In genomic region chr6:128112494-128112893, GRCh38 we compare ENCODE assay signal across 9 cellular contexts.
DNase-seq lines count a peak whose midpoint lies in the region; ATAC-seq and TF ChIP-seq lines count a peak whose summit lies in the region.
"Had no signal": no experiment of that assay in that cellular context is flagged by ENCODE, and none has a peak within 500 bp of the region (broad histone marks: within the 10 kb centered on the region; RNA-seq: fewer than 3 reads in every experiment).

No MANE protein-coding gene starts in this region.

- H3K18ac ChIP-seq in mesendoderm (ENCODE audit: low read length) = no peak overlapping the region

- H3K56ac ChIP-seq in mesendoderm (ENCODE audit: low read length) = no peak overlapping the region

- no peak overlapping the region for H4K5ac ChIP-seq in mesendoderm (ENCODE audit: low read length)

- intact Hi-C loops in activated CD4-positive, alpha-beta T cell treated with anti-CD3 and anti-CD28 coated beads, Interleukin-2, amount 10 ng/mL, durations not matched to agents 24 days and 14 days (cut with micrococcal nuclease) = no loop called here

- no peak overlapping the region for H3K4me2 ChIP-seq in mesendoderm (ENCODE audit: low read length)
- H3K4me2 ChIP-seq: BLaER1 treated with 17β-estradiol and CSF1 and Interleukin-3, amounts not matched to agents 10 nM and 100 nM had no signal

- no CpG with 5 or more reads among the region's 2 CpGs for WGBS in mesendoderm (ENCODE audit: extremely low coverage, insufficient coverage, low lambda C conversion rate)

- H3K4me3 ChIP-seq in thoracic aorta (peak overlapping the region; percentile 65), MG63 (no peak overlapping the region), mesendoderm (ENCODE audit: low read length) (no peak overlapping the region)
- H3K4me3 ChIP-seq: BLaER1 treated with 17β-estradiol and CSF1 and Interleukin-3, amounts not matched to agents 10 nM and 100 nM had no signal

- TF ChIP-seq CTCF in thoracic aorta (IDR thresholded peaks at IDR 0.05) = no peak

- H3K27ac Mint-ChIP-seq in activated CD4-positive, alpha-beta T cell treated with anti-CD3 and anti-CD28 coated beads, Interleukin-2, amount 10 ng/mL, durations not matched to agents 24 days and 14 days = no peak overlapping the region

- H3K9me3 ChIP-seq in thoracic aorta = no peaks in the 10 kb centered on the region
- H3K9me3 ChIP-seq in MG63 = no peaks in the 10 kb centered on the region
- H3K9me3 ChIP-seq: BLaER1 treated with 17β-estradiol and CSF1 and Interleukin-3, amounts not matched to agents 10 nM and 100 nM had no signal

- peaks cover 3% of the 10 kb centered on the region for H3K9me3 Mint-ChIP-seq in activated CD4-positive, alpha-beta T cell treated with anti-CD3 and anti-CD28 coated beads, Interleukin-2, amount 10 ng/mL, durations not matched to agents 24 days and 14 days

- no peak overlapping the region for H3K27ac ChIP-seq in thoracic aorta
- H3K27ac ChIP-seq in mesendoderm (ENCODE audit: low read depth, low read length) = no peak overlapping the region
- H3K27ac ChIP-seq: BLaER1 treated with 17β-estradiol and CSF1 and Interleukin-3, amounts not matched to agents 10 nM and 100 nM had no signal

- H2AK5ac ChIP-seq in mesendoderm (ENCODE audit: low read length) = no peak overlapping the region

- no peak overlapping the region for H2BK15ac ChIP-seq in mesendoderm (replicated peaks; ENCODE audit: low read depth)

- no peak overlapping the region for H2BK5ac ChIP-seq in mesendoderm (ENCODE audit: low read length)

- H3K23ac ChIP-seq in mesendoderm (ENCODE audit: low read length) = no peak overlapping the region

- H4K8ac ChIP-seq in mesendoderm (ENCODE audit: low read depth, low read length) = no peak overlapping the region

- no peaks in the 10 kb centered on the region for H3K79me1 ChIP-seq in mesendoderm (ENCODE audit: low read length)

- H3K79me2 ChIP-seq in mesendoderm (ENCODE audit: control insufficient read depth, insufficient read depth, low read length) = no peaks in the 10 kb centered on the region

- no peaks in the 10 kb centered on the region for H3K36me3 Mint-ChIP-seq in activated CD4-positive, alpha-beta T cell treated with anti-CD3 and anti-CD28 coated beads, Interleukin-2, amount 10 ng/mL, durations not matched to agents 24 days and 14 days (ENCODE audit: low read depth)

- no peak overlapping the region for H2BK120ac ChIP-seq in mesendoderm (ENCODE audit: low read depth, low read length)

- no peak overlapping the region for H3K4ac ChIP-seq in mesendoderm (ENCODE audit: low read depth, low read length)

- H3K36me3 ChIP-seq in thoracic aorta (no peaks in the 10 kb centered on the region), MG63 (no peaks in the 10 kb centered on the region), mesendoderm (ENCODE audit: control insufficient read depth, insufficient read depth, low read length) (no peaks in the 10 kb centered on the region)
- H3K36me3 ChIP-seq: BLaER1 treated with 17β-estradiol and CSF1 and Interleukin-3, amounts not matched to agents 10 nM and 100 nM had no signal

- H3K27me3 Mint-ChIP-seq in activated CD4-positive, alpha-beta T cell treated with anti-CD3 and anti-CD28 coated beads, Interleukin-2, amount 10 ng/mL, durations not matched to agents 24 days and 14 days = peaks cover 2% of the 10 kb centered on the region

- peak overlapping the region; percentile 62 for H3K4me3 Mint-ChIP-seq in activated CD4-positive, alpha-beta T cell treated with anti-CD3 and anti-CD28 coated beads, Interleukin-2, amount 10 ng/mL, durations not matched to agents 24 days and 14 days

- ATAC-seq in thoracic aorta (ENCODE audit: insufficient number of reproducible peaks, low FRiP score, low read depth) = no peak

- no peak for DNase-seq in activated CD4-positive, alpha-beta T cell treated with anti-CD3 and anti-CD28 coated beads, Interleukin-2, amount 10 ng/mL, durations not matched to agents 24 days and 14 days
- DNase-seq in activated CD4-positive, alpha-beta T cell treated with anti-CD3 and anti-CD28 coated beads for 48 hours = no peak
- DNase-seq in NCI-H2107 treated with DMSO at 0.1 percent for 48 hours (lab: John Stamatoyannopoulos, UW; ENCODE audit: unreplicated experiment) = peak; percentile 41
- peak; percentile 11 for DNase-seq in glomerular visceral epithelial cell (ENCODE audit: extremely low spot score)
- no peak for DNase-seq in thoracic aorta (ENCODE audit: low spot score)
- no peak for DNase-seq in MG63
- no peak for DNase-seq in Kasumi-1 (lab: John Stamatoyannopoulos, UW)
- DNase-seq in mesendoderm = no peak

- H3K27me3 ChIP-seq in thoracic aorta (replicated peaks; ENCODE audit: insufficient read depth) (no peaks in the 10 kb centered on the region), MG63 (no peaks in the 10 kb centered on the region), mesendoderm (ENCODE audit: insufficient read depth, low read length, poor library complexity) (no peaks in the 10 kb centered on the region)
- H3K27me3 ChIP-seq: BLaER1 treated with 17β-estradiol and CSF1 and Interleukin-3, amounts not matched to agents 10 nM and 100 nM had no signal

- peaks cover 9% of the 10 kb centered on the region for H3K4me1 Mint-ChIP-seq in activated CD4-positive, alpha-beta T cell treated with anti-CD3 and anti-CD28 coated beads, Interleukin-2, amount 10 ng/mL, durations not matched to agents 24 days and 14 days

- H3K9ac ChIP-seq in mesendoderm (ENCODE audit: low read length) = no peak overlapping the region
- H3K9ac ChIP-seq: BLaER1 treated with 17β-estradiol and CSF1 and Interleukin-3, amounts not matched to agents 10 nM and 100 nM had no signal

- H3K4me1 ChIP-seq in thoracic aorta (ENCODE audit: control insufficient read depth in 1 of 2, low read depth in 2 of 2) (peaks cover 9 to 22% of the 10 kb centered on the region in 2 donors), mesendoderm (ENCODE audit: control insufficient read depth, low read depth, low read length) (no peaks in the 10 kb centered on the region)
- H3K4me1 ChIP-seq: BLaER1 treated with 17β-estradiol and CSF1 and Interleukin-3, amounts not matched to agents 10 nM and 100 nM had no signal

Comparison
In these comparisons a context has a peak if more than half of its experiments do, and no peak if none do; other contexts are left out.
1. DNase-seq: peak in NCI-H2107 treated with DMSO at 0.1 percent for 48 hours (single experiment) and glomerular visceral epithelial cell (single experiment); none in activated CD4-positive, alpha-beta T cell treated with anti-CD3 and anti-CD28 coated beads, Interleukin-2, amount 10 ng/mL, durations not matched to agents 24 days and 14 days (single experiment), activated CD4-positive, alpha-beta T cell treated with anti-CD3 and anti-CD28 coated beads for 48 hours (single experiment), thoracic aorta (single experiment), MG63 (single experiment), Kasumi-1 (0 of 2) and mesendoderm (single experiment).